Comparison of ENCODE assay signal across 8 cellular contexts in the genomic region with DNA sequence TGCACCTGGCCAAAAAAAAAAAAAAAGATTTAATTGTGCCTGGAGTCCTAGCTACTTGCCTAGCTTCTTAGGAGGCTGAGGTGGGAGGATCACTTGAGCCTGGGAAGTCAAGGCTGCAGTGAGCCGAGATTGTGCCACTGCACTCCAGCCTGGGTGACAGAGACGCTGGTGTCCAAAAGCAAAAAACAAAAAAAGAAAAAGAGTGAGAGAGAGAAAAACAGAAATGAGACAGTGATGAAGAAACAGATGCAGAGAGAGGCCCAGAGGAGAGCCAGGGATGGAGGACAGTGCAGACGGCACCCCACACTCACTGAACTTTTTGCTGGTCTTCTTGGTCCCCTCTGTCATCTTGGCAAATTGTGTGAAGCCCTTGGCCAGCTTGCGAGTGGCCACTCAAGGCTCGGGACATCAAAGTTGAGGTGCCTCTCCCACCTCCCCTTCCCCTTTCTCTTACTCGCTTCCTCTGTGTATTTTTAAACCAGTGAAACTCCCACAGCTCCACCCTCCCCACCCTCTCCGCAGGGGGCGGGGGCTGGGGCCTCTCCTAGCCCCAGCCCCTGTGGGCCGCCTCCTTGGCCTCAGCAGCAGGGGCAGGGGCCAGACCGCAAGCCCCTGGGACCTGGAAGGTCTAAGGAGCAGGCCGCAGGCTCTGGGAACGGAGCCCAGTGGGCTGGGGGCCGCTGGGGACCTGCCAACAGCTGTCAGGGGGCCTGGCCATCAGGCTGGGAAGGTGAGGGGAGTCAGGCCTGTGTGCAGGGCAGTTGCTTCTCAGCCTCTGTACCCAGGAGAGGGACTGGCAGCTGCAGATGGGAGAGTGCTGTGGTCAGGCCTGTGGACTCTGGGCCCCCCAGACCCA. TPM values are rescaled to one million over a fixed set of nuclear protein-coding genes. Genes with fewer than 3 reads are reported as not detected.
DNase-seq lines count a peak whose midpoint lies in the region; ATAC-seq and TF ChIP-seq lines count a peak whose summit lies in the region.

A gene with protein sequence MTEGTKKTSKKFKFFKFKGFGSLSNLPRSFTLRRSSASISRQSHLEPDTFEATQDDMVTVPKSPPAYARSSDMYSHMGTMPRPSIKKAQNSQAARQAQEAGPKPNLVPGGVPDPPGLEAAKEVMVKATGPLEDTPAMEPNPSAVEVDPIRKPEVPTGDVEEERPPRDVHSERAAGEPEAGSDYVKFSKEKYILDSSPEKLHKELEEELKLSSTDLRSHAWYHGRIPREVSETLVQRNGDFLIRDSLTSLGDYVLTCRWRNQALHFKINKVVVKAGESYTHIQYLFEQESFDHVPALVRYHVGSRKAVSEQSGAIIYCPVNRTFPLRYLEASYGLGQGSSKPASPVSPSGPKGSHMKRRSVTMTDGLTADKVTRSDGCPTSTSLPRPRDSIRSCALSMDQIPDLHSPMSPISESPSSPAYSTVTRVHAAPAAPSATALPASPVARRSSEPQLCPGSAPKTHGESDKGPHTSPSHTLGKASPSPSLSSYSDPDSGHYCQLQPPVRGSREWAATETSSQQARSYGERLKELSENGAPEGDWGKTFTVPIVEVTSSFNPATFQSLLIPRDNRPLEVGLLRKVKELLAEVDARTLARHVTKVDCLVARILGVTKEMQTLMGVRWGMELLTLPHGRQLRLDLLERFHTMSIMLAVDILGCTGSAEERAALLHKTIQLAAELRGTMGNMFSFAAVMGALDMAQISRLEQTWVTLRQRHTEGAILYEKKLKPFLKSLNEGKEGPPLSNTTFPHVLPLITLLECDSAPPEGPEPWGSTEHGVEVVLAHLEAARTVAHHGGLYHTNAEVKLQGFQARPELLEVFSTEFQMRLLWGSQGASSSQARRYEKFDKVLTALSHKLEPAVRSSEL (minus strand): TSS at position 387 of the 856 bp plus-strand sequence. CDS start 39 bp downstream, at position 348.

- no peak for ATAC-seq in HG03565 (IDR thresholded peaks at IDR 0.05; ENCODE audit: unreplicated experiment)

- peak; percentile 47 for DNase-seq in colonic mucosa
- DNase-seq in middle frontal gyrus (ENCODE audit: extremely low spot score, low spot score), result no peak
- no peak for DNase-seq in hepatic stellate cell (ENCODE audit: low spot score)

- H3K9ac ChIP-seq in SU-DHL-6 (ENCODE audit: low read length) (peak within 1 kb of the TSS; percentile 89), colonic mucosa (ENCODE audit: low read depth in 2 of 2, low read length in 2 of 2) (peak within 1 kb of the TSS; percentile 51 to 73)

- no peaks in the 10 kb centered on the region for H3K27me3 ChIP-seq in SU-DHL-6 (ENCODE audit: low read length)
- H3K27me3 ChIP-seq in colonic mucosa, result no peaks in the 10 kb centered on the region
- no peaks in the 10 kb centered on the region for H3K27me3 ChIP-seq in neutrophil

- H3K9me2 ChIP-seq in SU-DHL-6 (replicated peaks; ENCODE audit: insufficient read depth, low read length), result no peaks in the 10 kb centered on the region

- H3K27ac ChIP-seq in HEK293 (ENCODE audit: extremely low read depth, low read depth, low read length) (no peak within 1 kb of the TSS), SU-DHL-6 (ENCODE audit: low read depth, low read length) (peak within 1 kb of the TSS; percentile 96), colonic mucosa (peak within 1 kb of the TSS; percentile 67), neutrophil (peak within 1 kb of the TSS; percentile 90)

- CTCF ChIA-PET in HEK293 (lab: Yijun Ruan, JAX), result interaction anchor here (0.6 to 0.9 kb wide), 5 partner anchors 12 to 142 kb away, joined by 3 to 4 read pairs (median 3); no protein-coding TSS in a partner anchor

- POLR2A ChIA-PET in HEK293 (lab: Yijun Ruan, JAX), result interaction anchor here (0.6 to 2.4 kb wide), 2 partner anchors 7 to 273 kb away, joined by 3 to 9 read pairs; no protein-coding TSS in a partner anchor

- peak within 1 kb of the TSS; percentile 90 for H3K4me2 ChIP-seq in SU-DHL-6 (ENCODE audit: low read depth, low read length, poor library complexity, severe bottlenecking)

- H4K20me1 ChIP-seq in SU-DHL-6 (ENCODE audit: low read depth, low read length), result no peaks in the 10 kb centered on the region

- H3K4me1 ChIP-seq in HEK293 (ENCODE audit: control insufficient read depth, insufficient read depth, low read length) (no peaks in the 10 kb centered on the region), colonic mucosa (no peaks in the 10 kb centered on the region), neutrophil (ENCODE audit: control insufficient read depth in 1 of 2, insufficient read depth in 1 of 2, low read depth in 1 of 2, low read length in 1 of 2) (peaks cover 84 to 92% of the 10 kb centered on the region in 2 experiments)

- TF ChIP-seq CTCF in HEK293 (tag by site-specific recombination; IDR thresholded peaks at IDR 0.05) (no peak), SU-DHL-6 (IDR thresholded peaks at IDR 0.05; ENCODE audit: insufficient read depth, low read length, poor library complexity, severe bottlenecking) (no peak), colonic mucosa (IDR thresholded peaks at IDR 0.05) (no peak), neutrophil (IDR thresholded peaks at IDR 0.05) (peak; percentile 22)

- H3K4me3 ChIP-seq in GM08714 (ENCODE audit: low read length), result peak within 1 kb of the TSS; percentile 93
- no peak within 1 kb of the TSS for H3K4me3 ChIP-seq in HEK293 (ENCODE audit: low read depth, low read length)
- peak within 1 kb of the TSS; percentile 80 for H3K4me3 ChIP-seq in SU-DHL-6 (ENCODE audit: insufficient read depth, low read length, poor library complexity, severe bottlenecking)
- H3K4me3 ChIP-seq in colonic mucosa, result peak within 1 kb of the TSS; percentile 1
- peak within 1 kb of the TSS; percentile 78 to 97 for H3K4me3 ChIP-seq in neutrophil (ENCODE audit: low read depth in 1 of 2, low read length in 1 of 2)

- no peak within 1 kb of the TSS for H2AFZ ChIP-seq in SU-DHL-6 (ENCODE audit: low read depth, low read length, severe bottlenecking)

- no peaks in the 10 kb centered on the region for H3K9me3 ChIP-seq in HEK293 (ENCODE audit: control insufficient read depth, insufficient read depth, low read depth, low read length)
- no peaks in the 10 kb centered on the region for H3K9me3 ChIP-seq in SU-DHL-6 (ENCODE audit: insufficient read depth, low read length)
- H3K9me3 ChIP-seq in colonic mucosa, result no peaks in the 10 kb centered on the region
- no peaks in the 10 kb centered on the region for H3K9me3 ChIP-seq in neutrophil

- H3K36me3 ChIP-seq in HEK293 (ENCODE audit: control insufficient read depth in 2 of 2, insufficient read depth in 1 of 2, low read length in 2 of 2) (no peaks in the 10 kb centered on the region), SU-DHL-6 (ENCODE audit: low read length) (no peaks in the 10 kb centered on the region), colonic mucosa (no peaks in the 10 kb centered on the region), neutrophil (peaks cover 25% of the 10 kb centered on the region)

- peaks cover 13% of the 10 kb centered on the region for H3K79me2 ChIP-seq in SU-DHL-6 (ENCODE audit: insufficient read depth, low read length)

- H3F3A ChIP-seq in SU-DHL-6 (ENCODE audit: insufficient read depth), result peaks cover 46% of the 10 kb centered on the region

- intact Hi-C loops in colonic mucosa (cut with DNase I), result no loop called here

TF ChIP-seq in HEK293, 187 proteins besides CTCF, POLR2A, EP300 and RAD21:
- TF ChIP-seq ZNF658 (tag by site-specific recombination; IDR thresholded peaks at IDR 0.05) (no peak), KLF1 (tag by site-specific recombination; IDR thresholded peaks at IDR 0.05) (peak; percentile 69), ZNF600 (tag by site-specific recombination; IDR thresholded peaks at IDR 0.05) (no peak), GLI4 (tag by site-specific recombination; IDR thresholded peaks at IDR 0.05) (no peak)
- TF ChIP-seq, protein P1, sequence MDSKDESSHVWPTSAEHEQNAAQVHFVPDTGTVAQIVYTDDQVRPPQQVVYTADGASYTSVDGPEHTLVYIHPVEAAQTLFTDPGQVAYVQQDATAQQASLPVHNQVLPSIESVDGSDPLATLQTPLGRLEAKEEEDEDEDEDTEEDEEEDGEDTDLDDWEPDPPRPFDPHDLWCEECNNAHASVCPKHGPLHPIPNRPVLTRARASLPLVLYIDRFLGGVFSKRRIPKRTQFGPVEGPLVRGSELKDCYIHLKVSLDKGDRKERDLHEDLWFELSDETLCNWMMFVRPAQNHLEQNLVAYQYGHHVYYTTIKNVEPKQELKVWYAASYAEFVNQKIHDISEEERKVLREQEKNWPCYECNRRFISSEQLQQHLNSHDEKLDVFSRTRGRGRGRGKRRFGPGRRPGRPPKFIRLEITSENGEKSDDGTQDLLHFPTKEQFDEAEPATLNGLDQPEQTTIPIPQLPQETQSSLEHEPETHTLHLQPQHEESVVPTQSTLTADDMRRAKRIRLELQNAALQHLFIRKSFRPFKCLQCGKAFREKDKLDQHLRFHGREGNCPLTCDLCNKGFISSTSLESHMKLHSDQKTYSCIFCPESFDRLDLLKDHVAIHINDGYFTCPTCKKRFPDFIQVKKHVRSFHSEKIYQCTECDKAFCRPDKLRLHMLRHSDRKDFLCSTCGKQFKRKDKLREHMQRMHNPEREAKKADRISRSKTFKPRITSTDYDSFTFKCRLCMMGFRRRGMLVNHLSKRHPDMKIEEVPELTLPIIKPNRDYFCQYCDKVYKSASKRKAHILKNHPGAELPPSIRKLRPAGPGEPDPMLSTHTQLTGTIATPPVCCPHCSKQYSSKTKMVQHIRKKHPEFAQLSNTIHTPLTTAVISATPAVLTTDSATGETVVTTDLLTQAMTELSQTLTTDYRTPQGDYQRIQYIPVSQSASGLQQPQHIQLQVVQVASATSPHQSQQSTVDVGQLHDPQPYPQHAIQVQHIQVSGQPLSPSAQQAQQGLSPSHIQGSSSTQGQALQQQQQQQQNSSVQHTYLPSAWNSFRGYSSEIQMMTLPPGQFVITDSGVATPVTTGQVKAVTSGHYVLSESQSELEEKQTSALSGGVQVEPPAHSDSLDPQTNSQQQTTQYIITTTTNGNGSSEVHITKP (tag by site-specific recombination; IDR thresholded peaks at IDR 0.05), result peak; percentile 68
- TF ChIP-seq, protein P2, sequence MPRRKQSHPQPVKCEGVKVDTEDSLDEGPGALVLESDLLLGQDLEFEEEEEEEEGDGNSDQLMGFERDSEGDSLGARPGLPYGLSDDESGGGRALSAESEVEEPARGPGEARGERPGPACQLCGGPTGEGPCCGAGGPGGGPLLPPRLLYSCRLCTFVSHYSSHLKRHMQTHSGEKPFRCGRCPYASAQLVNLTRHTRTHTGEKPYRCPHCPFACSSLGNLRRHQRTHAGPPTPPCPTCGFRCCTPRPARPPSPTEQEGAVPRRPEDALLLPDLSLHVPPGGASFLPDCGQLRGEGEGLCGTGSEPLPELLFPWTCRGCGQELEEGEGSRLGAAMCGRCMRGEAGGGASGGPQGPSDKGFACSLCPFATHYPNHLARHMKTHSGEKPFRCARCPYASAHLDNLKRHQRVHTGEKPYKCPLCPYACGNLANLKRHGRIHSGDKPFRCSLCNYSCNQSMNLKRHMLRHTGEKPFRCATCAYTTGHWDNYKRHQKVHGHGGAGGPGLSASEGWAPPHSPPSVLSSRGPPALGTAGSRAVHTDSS (tag by site-specific recombination; IDR thresholded peaks at IDR 0.05), result no peak

RNA-seq across cellular contexts. Expression of the gene that starts here (rescaled TPM):
- total RNA-seq in colonic mucosa, result 1 to 10 TPM; 3.5 TPM
